Comparison of ENCODE assay signal across 1 cellular context in genomic region chr9:94867281-94867841, GRCh38.
A peak's percentile ranks its signal among the peaks of the same experiment; 100 is the strongest.
TF ChIP-seq lines count a peak whose summit lies in the region.

No MANE protein-coding gene starts in this region.

TF ChIP-seq in HepG2, 621 proteins besides CTCF, POLR2A, EP300 and RAD21 (continued from another document and continues in another):
- TF ChIP-seq AHDC1 (CRISPR knock-in tag; IDR thresholded peaks at IDR 0.05; ENCODE audit: borderline replicate concordance) (peak; percentile 59; the same call in 1 of the 2 replicates), ZNF329 (CRISPR knock-in tag; IDR thresholded peaks at IDR 0.05; ENCODE audit: low read depth) (no peak), ATM (IDR thresholded peaks at IDR 0.05; ENCODE audit: borderline replicate concordance) (no peak; the same call in 1 of the 2 replicates), ZNF550 (CRISPR knock-in tag; IDR thresholded peaks at IDR 0.05; ENCODE audit: borderline replicate concordance) (no peak), ZNF841 (CRISPR knock-in tag; IDR thresholded peaks at IDR 0.05; ENCODE audit: borderline replicate concordance) (no peak), TMF1 (CRISPR knock-in tag; IDR thresholded peaks at IDR 0.05; ENCODE audit: low read depth) (no peak), ZNF704 (CRISPR knock-in tag; IDR thresholded peaks at IDR 0.05; ENCODE audit: borderline replicate concordance) (no peak), ZNF335 (CRISPR knock-in tag; IDR thresholded peaks at IDR 0.05) (no peak), HNF4G (IDR thresholded peaks at IDR 0.05; ENCODE audit: borderline replicate concordance, low read depth, low read length) (no peak; the same call in 1 of the 2 replicates), HNF4G (CRISPR knock-in tag; IDR thresholded peaks at IDR 0.05; ENCODE audit: borderline replicate concordance, low read depth) (no peak), TGIF2 (CRISPR knock-in tag; IDR thresholded peaks at IDR 0.05) (no peak; the same call in 1 of the 2 replicates), ZNF687 (CRISPR knock-in tag; IDR thresholded peaks at IDR 0.05) (no peak), GMEB1 (CRISPR knock-in tag; IDR thresholded peaks at IDR 0.05; ENCODE audit: borderline replicate concordance) (no peak), NFE2L2 (IDR thresholded peaks at IDR 0.05; ENCODE audit: low read length) (peak; percentile 62; the same call in 1 of the 2 replicates), ZNF263 (CRISPR knock-in tag; IDR thresholded peaks at IDR 0.05) (no peak), HMGA1 (CRISPR knock-in tag; conservative IDR thresholded peaks at IDR 0.05) (no peak), HNF1A (IDR thresholded peaks at IDR 0.05; ENCODE audit: low read depth) (0 out of 2 replicates have a peak, but pooled peaks have one; percentile 13), HNF1A (CRISPR knock-in tag; IDR thresholded peaks at IDR 0.05; ENCODE audit: borderline replicate concordance) (no peak; the same call in 1 of the 2 replicates), ZNF441 (CRISPR knock-in tag; IDR thresholded peaks at IDR 0.05; ENCODE audit: borderline replicate concordance) (peak; percentile 51; the same call in 1 of the 2 replicates), IKZF5 (CRISPR knock-in tag; IDR thresholded peaks at IDR 0.05) (peak; percentile 59; the same call in 1 of the 2 replicates), ZBTB33 (CRISPR knock-in tag; IDR thresholded peaks at IDR 0.05) (peak; percentile 51; the same call in 1 of the 2 replicates), XBP1 (CRISPR knock-in tag; IDR thresholded peaks at IDR 0.05) (no peak), ZNF382 (CRISPR knock-in tag; IDR thresholded peaks at IDR 0.05; ENCODE audit: borderline replicate concordance) (no peak), HMGXB3 (CRISPR knock-in tag; IDR thresholded peaks at IDR 0.05; ENCODE audit: borderline replicate concordance) (no peak), ZNF749 (CRISPR knock-in tag; IDR thresholded peaks at IDR 0.05; ENCODE audit: borderline replicate concordance) (no peak), ZBTB7A (CRISPR knock-in tag; IDR thresholded peaks at IDR 0.05) (no peak), KDM3A (CRISPR knock-in tag; IDR thresholded peaks at IDR 0.05; ENCODE audit: low read depth) (0 out of 2 replicates have a peak, but pooled peaks have one; percentile 59), POLR2G (IDR thresholded peaks at IDR 0.05; ENCODE audit: low read depth, low read length) (no peak)
